In genomic region chrX:13164611-13165010, GRCh38 we compare ENCODE assay signal across 12 cellular contexts.
DNase-seq lines count a peak whose midpoint lies in the region; TF ChIP-seq lines count a peak whose summit lies in the region.
"Had no signal": no experiment of that assay in that cellular context is flagged by ENCODE, and none has a peak within 500 bp of the region (broad histone marks: within the 10 kb centered on the region; RNA-seq: fewer than 3 reads in every experiment).

No MANE protein-coding gene starts in this region.

- in situ Hi-C loops in GM23248 (cut with MboI), result no loop called here

- peak overlapping the region; percentile 87 for H2AFZ ChIP-seq in GM23248

- DNase-seq in GM23248 (no peak), Peyer's patch (no peak), iPS-NIHi11 (ENCODE audit: low spot score) (peak; percentile 11), pons (ENCODE audit: low spot score) (peak; percentile 19), globus pallidus (ENCODE audit: low spot score) (no peak), NAMALWA (ENCODE audit: low spot score) (no peak)
- no peak for DNase-seq in activated T-cell treated with anti-CD3 and anti-CD28 coated beads, Interleukin-2, amount 50 U/mL, for 48 hours
- DNase-seq: activated B cell treated with CpG ODN at 0.5 μM for 24 hours; CD8-positive, alpha-beta T cell; natural killer cell; NCI-H524 had no signal

- H3K36me3 ChIP-seq in GM23248 (ENCODE audit: low read depth), result no peaks in the 10 kb centered on the region
- H3K36me3 ChIP-seq in Peyer's patch, result no peaks in the 10 kb centered on the region
- H3K36me3 ChIP-seq: SJSA1 had no signal

- H3K9me3 ChIP-seq in GM23248 (ENCODE audit: low read depth) (no peaks in the 10 kb centered on the region), Peyer's patch (no peaks in the 10 kb centered on the region)
- H3K9me3 ChIP-seq: SJSA1 had no signal

- TF ChIP-seq CTCF in Peyer's patch (IDR thresholded peaks at IDR 0.05), result no peak

- peak overlapping the region; percentile 35 for H3K4me2 ChIP-seq in GM23248 (ENCODE audit: unreplicated experiment)

- H3K9ac ChIP-seq in GM23248, result peak overlapping the region; percentile 58

- no peaks in the 10 kb centered on the region for H3K79me2 ChIP-seq in GM23248 (ENCODE audit: insufficient read depth)

- H3K27ac ChIP-seq in GM23248 (no peak overlapping the region), Peyer's patch (peak overlapping the region in 3 of 4 donors; percentile 20 to 31 (median 22))
- H3K27ac ChIP-seq: SJSA1 had no signal

- H3K4me3 ChIP-seq in GM23248 (peak overlapping the region; percentile 49), Peyer's patch (no peak overlapping the region)
- H3K4me3 ChIP-seq: SJSA1 had no signal

- H4K20me1 ChIP-seq in GM23248 (ENCODE audit: insufficient read depth), result no peaks in the 10 kb centered on the region

- 10 to 18% methylated on average over 7 of the region's 7 CpGs for WGBS in GM23248 (ENCODE audit: low coverage in 1 of 2, low lambda C conversion rate in 2 of 2, missing lambda C conversion rate in 2 of 2), 2 experiments

- H3K9me2 ChIP-seq in GM23248 (ENCODE audit: insufficient read depth), result no peaks in the 10 kb centered on the region

- H3K27me3 ChIP-seq in GM23248 (replicated peaks; ENCODE audit: insufficient read depth) (no peaks in the 10 kb centered on the region), Peyer's patch (no peaks in the 10 kb centered on the region)
- H3K27me3 ChIP-seq: SJSA1 had no signal

- no peak for TF ChIP-seq POLR2A in Peyer's patch (IDR thresholded peaks at IDR 0.05)

- H3F3A ChIP-seq in GM23248 (ENCODE audit: insufficient read depth), result no peaks in the 10 kb centered on the region

- H3K4me1 ChIP-seq in GM23248 (ENCODE audit: insufficient read depth) (peaks cover 17% of the 10 kb centered on the region), Peyer's patch (no peaks in the 10 kb centered on the region)

Comparison
In these comparisons a context has a peak if more than half of its experiments do, and no peak if none do; other contexts are left out.
1. DNase-seq: peak in iPS-NIHi11 (single experiment) and pons (single experiment); none in GM23248 (single experiment), Peyer's patch (0 of 3), globus pallidus (single experiment), activated T-cell treated with anti-CD3 and anti-CD28 coated beads, Interleukin-2, amount 50 U/mL, for 48 hours (0 of 2) and NAMALWA (single experiment).